16 cellular contexts compared by ENCODE assay signal in genomic region chr15:98660055-98660454, GRCh38. TPM values are rescaled to one million over a fixed set of nuclear protein-coding genes. Genes with fewer than 3 reads are reported as not detected.
DNase-seq lines count a peak whose midpoint lies in the region; ATAC-seq, FAIRE-seq and TF ChIP-seq lines count a peak whose summit lies in the region.
"Had no signal": no experiment of that assay in that cellular context is flagged by ENCODE, and none has a peak within 500 bp of the region (broad histone marks: within the 10 kb centered on the region; RNA-seq: fewer than 3 reads in every experiment).

No MANE protein-coding gene starts in this region.

- H3K4ac ChIP-seq in trophoblast cell (ENCODE audit: low read depth, low read length), result peak overlapping the region; percentile 71

- intact Hi-C loops in mammary epithelial cell (cut with micrococcal nuclease), result no loop called here

- H3K4me3 ChIP-seq in A549 (no peak overlapping the region), trophoblast cell (ENCODE audit: low read depth, low read length) (no peak overlapping the region), mammary epithelial cell (replicated peaks in 1 of 3; ENCODE audit: insufficient read depth in 1 of 3, low read depth in 2 of 3, low read length in 3 of 3) (no peak overlapping the region)
- H3K4me3 ChIP-seq in BLaER1 treated with 17β-estradiol and CSF1 and Interleukin-3, amounts not matched to agents 10 nM and 100 nM, result no peak overlapping the region

- H3K4me2 ChIP-seq in A549 (peak overlapping the region; percentile 57; the same call in 1 of the 3 replicates), trophoblast cell (ENCODE audit: low read length) (no peak overlapping the region), mammary epithelial cell (ENCODE audit: insufficient read depth, low read depth, low read length) (no peak overlapping the region)
- H3K4me2 ChIP-seq in BLaER1 treated with 17β-estradiol and CSF1 and Interleukin-3, amounts not matched to agents 10 nM and 100 nM, result peak overlapping the region in 10 of 11 experiments; percentile 46 to 86 (median 66)

- TF ChIP-seq RAD21 in A549 (conservative IDR thresholded peaks at IDR 0.05 in 1 of 2, IDR thresholded peaks at IDR 0.05 in 1 of 2), result no peak

- no peak for FAIRE-seq in A549 (lab: Jason Lieb, UNC)
- FAIRE-seq: A204.1, H54, HepG2, HTR-8/SVneo had no signal

- H3K36me3 ChIP-seq in BLaER1 treated with 17β-estradiol and CSF1 and Interleukin-3, amounts not matched to agents 10 nM and 100 nM, result peaks cover 0 to 62% (median 31%) of the 10 kb centered on the region in 11 experiments; a peak in 15 of 22 replicates
- peaks cover 3 to 6% of the 10 kb centered on the region in 2 experiments for H3K36me3 ChIP-seq in trophoblast cell (ENCODE audit: control insufficient read depth in 1 of 2, insufficient read depth in 2 of 2, low read length in 2 of 2)
- H3K36me3 ChIP-seq in mammary epithelial cell (ENCODE audit: insufficient read depth, low read length), result no peaks in the 10 kb centered on the region

- H3K27ac ChIP-seq in A549 (no peak overlapping the region), VCaP (peak overlapping the region; percentile 30), trophoblast cell (ENCODE audit: low read depth, low read length) (no peak overlapping the region), mammary epithelial cell (ENCODE audit: insufficient read depth, low read depth, low read length) (no peak overlapping the region)
- no peak overlapping the region for H3K27ac ChIP-seq in BLaER1 treated with 17β-estradiol and CSF1 and Interleukin-3, amounts not matched to agents 10 nM and 100 nM

- no peak overlapping the region for H3K18ac ChIP-seq in trophoblast cell (ENCODE audit: low read length)

- no peak overlapping the region for H2BK120ac ChIP-seq in trophoblast cell (ENCODE audit: insufficient read depth, low read length, poor library complexity)

- in situ Hi-C loops in mammary epithelial cell (cut with MboI; ENCODE audit: low sequenced_read_pairs in 2 of 2), result no loop called here

- no peak overlapping the region for H2BK12ac ChIP-seq in trophoblast cell (ENCODE audit: low read length)

- H4K8ac ChIP-seq in trophoblast cell (ENCODE audit: low read depth, low read length), result no peak overlapping the region

- CTCF ChIA-PET in A549 (lab: Yijun Ruan, JAX), result interaction anchor here (0.6 to 7.7 kb wide), 44 partner anchors 10 to 427 kb away, joined by 3 to 64 read pairs (median 4); partner anchors contain the start of gene IGF1R
- CTCF ChIA-PET in mammary epithelial cell (lab: Charles Lee; ENCODE audit: low non-redundant PET), result interaction anchor here (0.6 to 0.7 kb wide), 4 partner anchors 14 to 417 kb away, joined by 3 to 5 read pairs (median 4); no protein-coding TSS in a partner anchor

- TF ChIP-seq EP300 in A549 (IDR thresholded peaks at IDR 0.05), result no peak

- WGBS in A549 (ENCODE audit: missing lambda C conversion rate), result 77% methylated on average over 3 of the region's 3 CpGs
- WGBS in trophoblast cell (ENCODE audit: extremely low coverage, insufficient coverage, insufficient read length), result no CpG with 5 or more reads among the region's 3 CpGs
- WGBS in mammary epithelial cell (ENCODE audit: low coverage, missing lambda C conversion rate), result 38% methylated on average over 3 of the region's 3 CpGs

- BruUV-seq in mammary epithelial cell (replicated peaks; lab: Mats Ljungman, UMichigan), result no TSS peak

- TF ChIP-seq CTCF in A549 (IDR thresholded peaks at IDR 0.05) (no peak), VCaP (conservative IDR thresholded peaks at IDR 0.05) (no peak), mammary epithelial cell (conservative IDR thresholded peaks at IDR 0.05 in 1 of 2, IDR thresholded peaks at IDR 0.05 in 1 of 2; ENCODE audit: extremely low read depth in 1 of 2, insufficient read depth in 1 of 2, low read depth in 1 of 2, low read length in 2 of 2) (no peak)

- H3K23ac ChIP-seq in trophoblast cell (ENCODE audit: low read length), result no peak overlapping the region

- H4K20me1 ChIP-seq in BLaER1 treated with 17β-estradiol and CSF1 and Interleukin-3, amounts not matched to agents 10 nM and 100 nM, result peaks cover 89 to 100% (median 98%) of the 10 kb centered on the region in 11 experiments
- H4K20me1 ChIP-seq in mammary epithelial cell (ENCODE audit: insufficient read depth, low read length), result no peaks in the 10 kb centered on the region

- no peak overlapping the region for H4K91ac ChIP-seq in trophoblast cell (ENCODE audit: low read depth, low read length)

- H3K9me3 ChIP-seq in A549 (no peaks in the 10 kb centered on the region), trophoblast cell (ENCODE audit: insufficient read depth, low read depth, low read length) (no peaks in the 10 kb centered on the region), mammary epithelial cell (replicated peaks; ENCODE audit: insufficient read depth, low read length) (no peaks in the 10 kb centered on the region)
- H3K9me3 ChIP-seq in BLaER1 treated with 17β-estradiol and CSF1 and Interleukin-3, amounts not matched to agents 10 nM and 100 nM (replicated peaks in 1 of 11), result no peaks in the 10 kb centered on the region
- H3K9me3 ChIP-seq: BE2C, Caco-2 had no signal

- DNase-seq in A549 (ENCODE audit: low read depth in 1 of 2, low spot score in 1 of 2), result no peak
- no peak for DNase-seq in trophoblast cell
- DNase-seq in mammary epithelial cell, result no peak
- DNase-seq: BE2C; Caco-2; CD8-positive, alpha-beta memory T cell; DND-41; GDM1 had no signal

- ATAC-seq in A549 (no peak), GM21786 (IDR thresholded peaks at IDR 0.05; ENCODE audit: unreplicated experiment) (no peak), GM19035 (IDR thresholded peaks at IDR 0.05; ENCODE audit: unreplicated experiment) (no peak)

- TF ChIP-seq POLR2A in A549 (IDR thresholded peaks at IDR 0.05; ENCODE audit: low read length), result no peak

- dilution Hi-C loops in mammary epithelial cell (cut with HindIII; ENCODE audit: low sequenced_read_pairs), result no loop called here

- no peak overlapping the region for H2AFZ ChIP-seq in trophoblast cell (ENCODE audit: insufficient read depth, low read length, poor library complexity)
- H2AFZ ChIP-seq in mammary epithelial cell (ENCODE audit: low read depth, low read length), result no peak overlapping the region

- H3K27me3 ChIP-seq in BLaER1 treated with 17β-estradiol and CSF1 and Interleukin-3, amounts not matched to agents 10 nM and 100 nM, result no peaks in the 10 kb centered on the region
- H3K27me3 ChIP-seq in trophoblast cell (ENCODE audit: insufficient read depth, low read length) (no peaks in the 10 kb centered on the region), mammary epithelial cell (ENCODE audit: insufficient read depth, low read length) (no peaks in the 10 kb centered on the region)
- H3K27me3 ChIP-seq: BE2C had no signal

- peak overlapping the region in 3 of 11 experiments; percentile 14 to 44 (median 24); a peak in 3 of 22 replicates for H3K9ac ChIP-seq in BLaER1 treated with 17β-estradiol and CSF1 and Interleukin-3, amounts not matched to agents 10 nM and 100 nM
- H3K9ac ChIP-seq in trophoblast cell (ENCODE audit: low read length) (no peak overlapping the region), mammary epithelial cell (ENCODE audit: insufficient read depth, low read length) (no peak overlapping the region)

- H3K14ac ChIP-seq in trophoblast cell (ENCODE audit: low read length), result no peak overlapping the region

- no peaks in the 10 kb centered on the region for H3K79me1 ChIP-seq in trophoblast cell (ENCODE audit: low read length)

- no peak overlapping the region for H2AK5ac ChIP-seq in trophoblast cell (ENCODE audit: low read length)

- POLR2A ChIA-PET in A549 (lab: Yijun Ruan, JAX), result no interaction called here

- no peak overlapping the region for H2BK5ac ChIP-seq in trophoblast cell (ENCODE audit: low read depth, low read length, poor library complexity)

- no peak overlapping the region for H4K12ac ChIP-seq in trophoblast cell (ENCODE audit: low read depth, low read length)

- H3K4me1 ChIP-seq in A549 (peaks cover 61% of the 10 kb centered on the region), trophoblast cell (ENCODE audit: control insufficient read depth in 1 of 2, insufficient read depth in 2 of 2, low read length in 2 of 2) (peaks cover 8 to 12% of the 10 kb centered on the region in 2 experiments), mammary epithelial cell (ENCODE audit: insufficient read depth, low read length) (peaks cover 41% of the 10 kb centered on the region)
- peaks cover 60 to 100% (median 98%) of the 10 kb centered on the region in 10 experiments for H3K4me1 ChIP-seq in BLaER1 treated with 17β-estradiol and CSF1 and Interleukin-3, amounts not matched to agents 10 nM and 100 nM

- H3K79me2 ChIP-seq in trophoblast cell (ENCODE audit: control insufficient read depth, insufficient read depth, low read length, poor library complexity), result peaks cover 47% of the 10 kb centered on the region
- H3K79me2 ChIP-seq in mammary epithelial cell (ENCODE audit: insufficient read depth, low read length), result peaks cover 99% of the 10 kb centered on the region

TF ChIP-seq in A549, 52 proteins besides CTCF, POLR2A, EP300 and RAD21 (continues in another document):
- no peak for TF ChIP-seq CHD2 (IDR thresholded peaks at IDR 0.05; ENCODE audit: low read length, partially characterized antibody)
- TF ChIP-seq HDAC2 (IDR thresholded peaks at IDR 0.05), result no peak
- no peak for TF ChIP-seq CBX2 (IDR thresholded peaks at IDR 0.05; ENCODE audit: borderline replicate concordance, low read depth)
- TF ChIP-seq MAX (IDR thresholded peaks at IDR 0.05), result no peak
- TF ChIP-seq FOSB (CRISPR knock-in tag; IDR thresholded peaks at IDR 0.05), result no peak
- no peak for TF ChIP-seq USF2 (IDR thresholded peaks at IDR 0.05)
- TF ChIP-seq EHF (CRISPR knock-in tag; IDR thresholded peaks at IDR 0.05), result no peak

RNA-seq across cellular contexts. Expression of gene IGF1R, which starts 11.7 kb away (rescaled TPM):
- polyA plus RNA-seq in A549 (2011; rRNA removed), result 69.5 and 117 TPM in 2 replicates
- 53.7 and 64.5 TPM in 2 replicates for polyA plus RNA-seq in A549 (2012; cell fraction: cytosol; rRNA removed)
- polyA plus RNA-seq in A549 (2012; cell fraction: nucleus; rRNA removed), result 140 and 145 TPM in 2 replicates
- polyA plus RNA-seq in A549 (2017; fragmentation: RNase III; extraction: RNeasy Plus Mini Kit Qiagen cat#74134 plus additional on column Dnase treatment), result 38.5 to 48.4 TPM (median 42.6 TPM) in 3 replicates
- 348 and 449 TPM in 2 replicates for polyA minus RNA-seq in A549 (2011; rRNA and poly(A)+ RNA removed)
- 121 and 126 TPM in 2 replicates for polyA plus RNA-seq in trophoblast cell (2013)
- total RNA-seq in mammary epithelial cell, result 10 to 100 TPM; 42.3 to 60.3 TPM
- polyA plus RNA-seq in mammary epithelial cell, result 20.7 TPM
- 117 TPM for polyA minus RNA-seq in mammary epithelial cell

Comparison
In these comparisons a context has a peak if more than half of its experiments do, and no peak if none do; other contexts are left out.
1. H3K4me2 ChIP-seq: peak in A549 (single experiment) and BLaER1 treated with 17β-estradiol and CSF1 and Interleukin-3, amounts not matched to agents 10 nM and 100 nM (10 of 11); none in trophoblast cell (single experiment) and mammary epithelial cell (single experiment).